21 cellular contexts compared by ENCODE assay signal in the genomic region with DNA sequence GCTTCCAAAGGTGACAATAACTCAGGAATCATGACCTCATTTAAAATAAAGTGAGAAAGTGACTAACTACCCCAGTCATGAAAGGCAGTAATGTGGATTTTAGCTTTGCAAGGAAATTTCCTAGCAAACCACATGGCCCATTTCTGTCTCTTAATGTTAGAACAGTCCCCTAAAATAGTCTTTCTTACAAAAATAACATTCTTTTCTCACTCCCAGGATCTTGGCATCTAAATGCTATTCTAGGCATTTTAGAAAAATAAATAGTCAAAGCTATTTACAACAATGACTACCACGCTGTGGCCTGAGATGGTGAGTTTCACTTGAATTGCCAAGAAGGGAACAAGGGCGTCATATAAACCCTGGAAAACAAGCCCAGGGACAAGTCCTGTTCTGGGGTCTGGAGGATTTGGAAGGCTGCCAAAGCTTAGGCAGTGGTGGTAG.
DNase-seq lines count a peak whose midpoint lies in the region; TF ChIP-seq lines count a peak whose summit lies in the region.
"Had no signal": no experiment of that assay in that cellular context is flagged by ENCODE, and none has a peak within 500 bp of the region (broad histone marks: within the 10 kb centered on the region; RNA-seq: fewer than 3 reads in every experiment).

No MANE protein-coding gene starts in this region.

- no peak overlapping the region for H3K4me3 Mint-ChIP-seq in HFFc6

- no peak overlapping the region for H2BK12ac ChIP-seq in mesenchymal stem cell (ENCODE audit: low read length in 2 of 2)

- H2AK5ac ChIP-seq in mesenchymal stem cell (ENCODE audit: low read length, severe bottlenecking): no peak overlapping the region

- no peak overlapping the region for H3K9ac ChIP-seq in mesenchymal stem cell (ENCODE audit: low read length)
- H3K9ac ChIP-seq: BLaER1 treated with 17β-estradiol and CSF1 and Interleukin-3, amounts not matched to agents 10 nM and 100 nM had no signal

- DNase-seq in HFFc6 (peak; percentile 18), caudate nucleus (lab: John Stamatoyannopoulos, UW) (no peak), mesenchymal stem cell (peak; percentile 26), tibial artery (peak in 1 of 2 donors; percentile 41), COLO829 (ENCODE audit: low spot score) (no peak), esophagus muscularis mucosa (ENCODE audit: extremely low spot score) (no peak), PC-9 (no peak)
- DNase-seq: activated CD4-positive, alpha-beta T cell treated with anti-CD3 and anti-CD28 coated beads, Interleukin-2, amount 50 U/mL, for 1 hour; activated naive CD4-positive, alpha-beta T cell treated with anti-CD3 and anti-CD28 coated beads, Interleukin-2, amount 50 U/mL, for 16 hours; activated T-cell treated with anti-CD3 and anti-CD28 coated beads, Interleukin-2, amount 50 U/mL, for 1 hour; DMS153; effector memory CD4-positive, alpha-beta T cell; hippocampal formation; NCI-H1105; NCI-H2171; ovary; Peyer's patch; stimulated activated CD4-positive, alpha-beta T cell treated with anti-CD3 and anti-CD28 coated beads, Interleukin-4, amount 100 ng/mL, for 1 hour had no signal

- peaks cover 5% of the 10 kb centered on the region; the same call in 1 of the 2 replicates for H3K27me3 Mint-ChIP-seq in HFFc6 (ENCODE audit: insufficient read depth)

- H3K27ac ChIP-seq in caudate nucleus (ENCODE audit: low read depth, low read length): peak overlapping the region; percentile 82
- H3K27ac ChIP-seq in mesenchymal stem cell (ENCODE audit: low read length, poor library complexity, severe bottlenecking): no peak overlapping the region
- H3K27ac ChIP-seq in tibial artery: peak overlapping the region; percentile 76 to 90
- H3K27ac ChIP-seq in esophagus muscularis mucosa (replicated peaks in 1 of 4): peak overlapping the region in 2 of 4 donors; percentile 44 to 64
- H3K27ac ChIP-seq in PC-9: no peak overlapping the region
- H3K27ac ChIP-seq: BLaER1 treated with 17β-estradiol and CSF1 and Interleukin-3, amounts not matched to agents 10 nM and 100 nM; ovary; Peyer's patch; skin epidermis; suprapubic skin had no signal

- no peak for TF ChIP-seq EP300 in esophagus muscularis mucosa (IDR thresholded peaks at IDR 0.05)

- no peaks in the 10 kb centered on the region for H3K4me1 Mint-ChIP-seq in HFFc6 (ENCODE audit: low read depth)

- no peak overlapping the region for H3K4me2 ChIP-seq in mesenchymal stem cell (ENCODE audit: low read length, poor library complexity, severe bottlenecking)
- no peak overlapping the region for H3K4me2 ChIP-seq in PC-9
- H3K4me2 ChIP-seq: BLaER1 treated with 17β-estradiol and CSF1 and Interleukin-3, amounts not matched to agents 10 nM and 100 nM had no signal

- no peak overlapping the region for H2BK120ac ChIP-seq in mesenchymal stem cell (ENCODE audit: low read depth, low read length)

- H3K4ac ChIP-seq in mesenchymal stem cell (ENCODE audit: low read depth in 1 of 2, low read length in 2 of 2): no peak overlapping the region

- POLR2A ChIA-PET in PC-9 (lab: Charles Lee; ENCODE audit: unreplicated experiment): no interaction called here

- no peak overlapping the region for H3K23ac ChIP-seq in mesenchymal stem cell (ENCODE audit: low read length in 2 of 2)

- H3K14ac ChIP-seq in mesenchymal stem cell (ENCODE audit: low read length in 2 of 2): no peak overlapping the region

- H4K20me1 ChIP-seq in PC-9 (ENCODE audit: insufficient read depth): no peaks in the 10 kb centered on the region
- H4K20me1 ChIP-seq: BLaER1 treated with 17β-estradiol and CSF1 and Interleukin-3, amounts not matched to agents 10 nM and 100 nM had no signal

- no peak overlapping the region for H3K18ac ChIP-seq in mesenchymal stem cell (ENCODE audit: low read depth in 1 of 2, low read length in 2 of 2)

- no peak overlapping the region for H2BK15ac ChIP-seq in mesenchymal stem cell (ENCODE audit: low read depth, poor library complexity, severe bottlenecking)

- no peak overlapping the region for H3K27ac Mint-ChIP-seq in HFFc6

- H3K4me3 ChIP-seq in mesenchymal stem cell (ENCODE audit: insufficient read depth in 1 of 2, low read depth in 1 of 2, low read length in 2 of 2): no peak overlapping the region
- H3K4me3 ChIP-seq in tibial artery: no peak overlapping the region
- no peak overlapping the region for H3K4me3 ChIP-seq in esophagus muscularis mucosa
- H3K4me3 ChIP-seq in PC-9: no peak overlapping the region
- H3K4me3 ChIP-seq: BLaER1 treated with 17β-estradiol and CSF1 and Interleukin-3, amounts not matched to agents 10 nM and 100 nM; ovary; Peyer's patch; skin epidermis; suprapubic skin had no signal

- no peak for TF ChIP-seq CTCF in HFFc6 (IDR thresholded peaks at IDR 0.05)
- no peak for TF ChIP-seq CTCF in tibial artery (IDR thresholded peaks at IDR 0.05)
- TF ChIP-seq CTCF in esophagus muscularis mucosa (IDR thresholded peaks at IDR 0.05): no peak
- no peak for TF ChIP-seq CTCF in PC-9 (conservative IDR thresholded peaks at IDR 0.05)

- H2AFZ ChIP-seq in mesenchymal stem cell (ENCODE audit: low read depth, low read length) (no peak overlapping the region), PC-9 (no peak overlapping the region)

- H3K79me1 ChIP-seq in mesenchymal stem cell (replicated peaks; ENCODE audit: low read length, poor library complexity, severe bottlenecking): no peaks in the 10 kb centered on the region

- H4K91ac ChIP-seq in mesenchymal stem cell (ENCODE audit: low read length): no peak overlapping the region

- H3K9me3 ChIP-seq in mesenchymal stem cell (ENCODE audit: control insufficient read depth, low read length) (peaks cover 8% of the 10 kb centered on the region), tibial artery (no peaks in the 10 kb centered on the region), esophagus muscularis mucosa (no peaks in the 10 kb centered on the region), PC-9 (ENCODE audit: insufficient read depth, low read depth) (no peaks in the 10 kb centered on the region)
- H3K9me3 ChIP-seq: ovary, Peyer's patch, suprapubic skin had no signal

- no peaks in the 10 kb centered on the region for H3K4me1 ChIP-seq in mesenchymal stem cell (ENCODE audit: control insufficient read depth, insufficient read depth, low read depth, low read length)
- H3K4me1 ChIP-seq in tibial artery: peaks cover 0 to 64% (median 31%) of the 10 kb centered on the region in 4 donors
- H3K4me1 ChIP-seq in esophagus muscularis mucosa: peaks cover 0 to 13% (median 9%) of the 10 kb centered on the region in 4 donors
- H3K4me1 ChIP-seq in PC-9 (replicated peaks; ENCODE audit: insufficient read depth): no peaks in the 10 kb centered on the region
- H3K4me1 ChIP-seq: BLaER1 treated with 17β-estradiol and CSF1 and Interleukin-3, amounts not matched to agents 10 nM and 100 nM; Peyer's patch; suprapubic skin had no signal

- no peak for TF ChIP-seq POLR2A in esophagus muscularis mucosa (IDR thresholded peaks at IDR 0.05; ENCODE audit: low read depth)

- no peaks in the 10 kb centered on the region for H3F3A ChIP-seq in PC-9 (ENCODE audit: insufficient read depth, low read depth)

- H3K79me2 ChIP-seq in PC-9 (ENCODE audit: low read depth): no peaks in the 10 kb centered on the region

- no peak overlapping the region for H2BK5ac ChIP-seq in mesenchymal stem cell (ENCODE audit: low read depth, low read length, poor library complexity, severe bottlenecking)

- H4K8ac ChIP-seq in mesenchymal stem cell (ENCODE audit: low read length): no peak overlapping the region

- H3K9me2 ChIP-seq in PC-9 (ENCODE audit: insufficient read depth): no peaks in the 10 kb centered on the region

- H3K9me3 Mint-ChIP-seq in HFFc6: peaks cover 26% of the 10 kb centered on the region; the same call in 1 of the 2 replicates

- H3K36me3 ChIP-seq in mesenchymal stem cell (ENCODE audit: control insufficient read depth in 1 of 2, insufficient read depth in 2 of 2, low read depth in 1 of 2, low read length in 2 of 2): no peaks in the 10 kb centered on the region
- no peaks in the 10 kb centered on the region for H3K36me3 ChIP-seq in tibial artery
- H3K36me3 ChIP-seq in esophagus muscularis mucosa: no peaks in the 10 kb centered on the region
- no peaks in the 10 kb centered on the region for H3K36me3 ChIP-seq in PC-9 (ENCODE audit: low read depth)
- H3K36me3 ChIP-seq: BLaER1 treated with 17β-estradiol and CSF1 and Interleukin-3, amounts not matched to agents 10 nM and 100 nM; ovary; Peyer's patch; suprapubic skin had no signal

- no peaks in the 10 kb centered on the region for H3K36me3 Mint-ChIP-seq in HFFc6 (ENCODE audit: low read depth)

- no TSS peak for BruUV-seq in PC-9 (replicated peaks; lab: Mats Ljungman, UMichigan)

- no peaks in the 10 kb centered on the region for H3K27me3 ChIP-seq in mesenchymal stem cell (ENCODE audit: control insufficient read depth in 1 of 2, insufficient read depth in 1 of 2, low read length in 2 of 2)
- no peaks in the 10 kb centered on the region for H3K27me3 ChIP-seq in tibial artery
- H3K27me3 ChIP-seq in esophagus muscularis mucosa: no peaks in the 10 kb centered on the region
- no peaks in the 10 kb centered on the region for H3K27me3 ChIP-seq in PC-9 (ENCODE audit: insufficient read depth, low read depth)
- H3K27me3 ChIP-seq: BLaER1 treated with 17β-estradiol and CSF1 and Interleukin-3, amounts not matched to agents 10 nM and 100 nM; ovary; Peyer's patch; suprapubic skin had no signal

- intact Hi-C loops in tibial artery (cut with DNase I; ENCODE audit: low total_unique reads): no loop called here
- intact Hi-C loops in esophagus muscularis mucosa (cut with DNase I): no loop called here
- intact Hi-C loops in PC-9 (cut with micrococcal nuclease; ENCODE audit: unreplicated experiment): no loop called here

- CTCF ChIA-PET in PC-9 (lab: Charles Lee): no interaction called here

- 51% methylated on average over 2 of the region's 2 CpGs for WGBS in mesenchymal stem cell
- 53% methylated on average over 2 of the region's 2 CpGs for WGBS in esophagus muscularis mucosa

Comparison
In these comparisons a context has a peak if more than half of its experiments do, and no peak if none do; other contexts are left out.
1. DNase-seq: peak in HFFc6 (single experiment) and mesenchymal stem cell (single experiment); none in caudate nucleus (0 of 61), COLO829 (single experiment), esophagus muscularis mucosa (single experiment) and PC-9 (0 of 2).
2. H3K27ac ChIP-seq: peak in caudate nucleus (single experiment) and tibial artery (2 of 2); none in mesenchymal stem cell (single experiment) and PC-9 (single experiment).